Comparison of ENCODE assay signal across 1 cellular context in the genomic region with DNA sequence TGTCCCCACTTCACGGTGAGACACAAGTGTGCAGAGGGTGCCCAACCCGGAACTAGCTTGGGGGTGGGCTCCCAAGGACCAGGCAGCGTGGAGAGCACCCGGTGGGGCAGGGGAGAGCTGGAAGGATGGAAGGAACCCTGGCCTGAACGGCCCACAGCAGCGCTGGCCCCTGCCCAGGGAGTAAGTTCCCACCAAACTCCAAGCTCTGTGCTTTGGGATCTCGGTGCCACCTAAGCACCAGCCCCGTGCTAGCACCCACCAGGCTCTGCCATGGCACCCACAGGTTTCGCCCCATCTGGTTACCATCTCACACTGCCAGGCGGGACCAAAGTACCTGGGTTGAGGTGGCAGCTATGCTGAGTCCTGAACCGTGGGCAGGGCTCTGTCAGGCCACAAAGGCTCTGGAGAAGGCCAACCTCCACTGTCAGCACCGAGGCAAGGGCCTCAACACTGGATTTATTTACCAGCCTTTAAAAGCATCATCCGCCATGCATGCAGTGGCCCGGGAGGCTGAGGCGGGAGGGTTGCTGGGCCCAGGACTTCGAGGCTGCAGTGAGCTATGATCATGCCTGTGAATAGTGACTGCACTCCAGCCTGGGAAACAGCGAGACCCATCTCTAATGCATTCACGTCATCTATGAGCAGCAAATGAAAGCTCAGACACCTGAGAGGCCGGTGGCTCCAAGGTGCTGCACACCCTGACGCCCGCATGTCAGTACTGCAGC.
TF ChIP-seq lines count a peak whose summit lies in the region.

No MANE protein-coding gene starts in this region.

TF ChIP-seq in GM23338, 12 proteins besides CTCF, POLR2A, EP300 and RAD21 (continued from another document):
- TF ChIP-seq, protein P1, sequence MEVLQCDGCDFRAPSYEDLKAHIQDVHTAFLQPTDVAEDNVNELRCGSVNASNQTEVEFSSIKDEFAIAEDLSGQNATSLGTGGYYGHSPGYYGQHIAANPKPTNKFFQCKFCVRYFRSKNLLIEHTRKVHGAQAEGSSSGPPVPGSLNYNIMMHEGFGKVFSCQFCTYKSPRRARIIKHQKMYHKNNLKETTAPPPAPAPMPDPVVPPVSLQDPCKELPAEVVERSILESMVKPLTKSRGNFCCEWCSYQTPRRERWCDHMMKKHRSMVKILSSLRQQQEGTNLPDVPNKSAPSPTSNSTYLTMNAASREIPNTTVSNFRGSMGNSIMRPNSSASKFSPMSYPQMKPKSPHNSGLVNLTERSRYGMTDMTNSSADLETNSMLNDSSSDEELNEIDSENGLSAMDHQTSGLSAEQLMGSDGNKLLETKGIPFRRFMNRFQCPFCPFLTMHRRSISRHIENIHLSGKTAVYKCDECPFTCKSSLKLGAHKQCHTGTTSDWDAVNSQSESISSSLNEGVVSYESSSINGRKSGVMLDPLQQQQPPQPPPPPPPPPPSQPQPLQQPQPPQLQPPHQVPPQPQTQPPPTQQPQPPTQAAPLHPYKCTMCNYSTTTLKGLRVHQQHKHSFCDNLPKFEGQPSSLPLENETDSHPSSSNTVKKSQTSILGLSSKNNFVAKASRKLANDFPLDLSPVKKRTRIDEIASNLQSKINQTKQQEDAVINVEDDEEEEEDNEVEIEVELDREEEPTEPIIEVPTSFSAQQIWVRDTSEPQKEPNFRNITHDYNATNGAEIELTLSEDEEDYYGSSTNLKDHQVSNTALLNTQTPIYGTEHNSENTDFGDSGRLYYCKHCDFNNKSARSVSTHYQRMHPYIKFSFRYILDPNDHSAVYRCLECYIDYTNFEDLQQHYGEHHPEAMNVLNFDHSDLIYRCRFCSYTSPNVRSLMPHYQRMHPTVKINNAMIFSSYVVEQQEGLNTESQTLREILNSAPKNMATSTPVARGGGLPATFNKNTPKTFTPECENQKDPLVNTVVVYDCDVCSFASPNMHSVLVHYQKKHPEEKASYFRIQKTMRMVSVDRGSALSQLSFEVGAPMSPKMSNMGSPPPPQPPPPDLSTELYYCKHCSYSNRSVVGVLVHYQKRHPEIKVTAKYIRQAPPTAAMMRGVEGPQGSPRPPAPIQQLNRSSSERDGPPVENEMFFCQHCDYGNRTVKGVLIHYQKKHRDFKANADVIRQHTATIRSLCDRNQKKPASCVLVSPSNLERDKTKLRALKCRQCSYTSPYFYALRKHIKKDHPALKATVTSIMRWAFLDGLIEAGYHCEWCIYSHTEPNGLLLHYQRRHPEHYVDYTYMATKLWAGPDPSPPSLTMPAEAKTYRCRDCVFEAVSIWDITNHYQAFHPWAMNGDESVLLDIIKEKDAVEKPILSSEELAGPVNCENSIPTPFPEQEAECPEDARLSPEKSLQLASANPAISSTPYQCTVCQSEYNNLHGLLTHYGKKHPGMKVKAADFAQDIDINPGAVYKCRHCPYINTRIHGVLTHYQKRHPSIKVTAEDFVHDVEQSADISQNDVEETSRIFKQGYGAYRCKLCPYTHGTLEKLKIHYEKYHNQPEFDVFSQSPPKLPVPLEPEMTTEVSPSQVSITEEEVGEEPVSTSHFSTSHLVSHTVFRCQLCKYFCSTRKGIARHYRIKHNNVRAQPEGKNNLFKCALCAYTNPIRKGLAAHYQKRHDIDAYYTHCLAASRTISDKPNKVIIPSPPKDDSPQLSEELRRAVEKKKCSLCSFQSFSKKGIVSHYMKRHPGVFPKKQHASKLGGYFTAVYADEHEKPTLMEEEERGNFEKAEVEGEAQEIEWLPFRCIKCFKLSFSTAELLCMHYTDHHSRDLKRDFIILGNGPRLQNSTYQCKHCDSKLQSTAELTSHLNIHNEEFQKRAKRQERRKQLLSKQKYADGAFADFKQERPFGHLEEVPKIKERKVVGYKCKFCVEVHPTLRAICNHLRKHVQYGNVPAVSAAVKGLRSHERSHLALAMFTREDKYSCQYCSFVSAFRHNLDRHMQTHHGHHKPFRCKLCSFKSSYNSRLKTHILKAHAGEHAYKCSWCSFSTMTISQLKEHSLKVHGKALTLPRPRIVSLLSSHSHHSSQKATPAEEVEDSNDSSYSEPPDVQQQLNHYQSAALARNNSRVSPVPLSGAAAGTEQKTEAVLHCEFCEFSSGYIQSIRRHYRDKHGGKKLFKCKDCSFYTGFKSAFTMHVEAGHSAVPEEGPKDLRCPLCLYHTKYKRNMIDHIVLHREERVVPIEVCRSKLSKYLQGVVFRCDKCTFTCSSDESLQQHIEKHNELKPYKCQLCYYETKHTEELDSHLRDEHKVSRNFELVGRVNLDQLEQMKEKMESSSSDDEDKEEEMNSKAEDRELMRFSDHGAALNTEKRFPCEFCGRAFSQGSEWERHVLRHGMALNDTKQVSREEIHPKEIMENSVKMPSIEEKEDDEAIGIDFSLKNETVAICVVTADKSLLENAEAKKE (CRISPR knock-in tag; IDR thresholded peaks at IDR 0.05): no peak
- TF ChIP-seq CREB1 (CRISPR knock-in tag; IDR thresholded peaks at IDR 0.05; ENCODE audit: low read depth) (no peak), EZH2 (IDR thresholded peaks at IDR 0.05; ENCODE audit: low read depth, unreplicated experiment) (no peak), STAT1 (IDR thresholded peaks at IDR 0.05; ENCODE audit: unreplicated experiment) (no peak)
- TF ChIP-seq, protein P2, sequence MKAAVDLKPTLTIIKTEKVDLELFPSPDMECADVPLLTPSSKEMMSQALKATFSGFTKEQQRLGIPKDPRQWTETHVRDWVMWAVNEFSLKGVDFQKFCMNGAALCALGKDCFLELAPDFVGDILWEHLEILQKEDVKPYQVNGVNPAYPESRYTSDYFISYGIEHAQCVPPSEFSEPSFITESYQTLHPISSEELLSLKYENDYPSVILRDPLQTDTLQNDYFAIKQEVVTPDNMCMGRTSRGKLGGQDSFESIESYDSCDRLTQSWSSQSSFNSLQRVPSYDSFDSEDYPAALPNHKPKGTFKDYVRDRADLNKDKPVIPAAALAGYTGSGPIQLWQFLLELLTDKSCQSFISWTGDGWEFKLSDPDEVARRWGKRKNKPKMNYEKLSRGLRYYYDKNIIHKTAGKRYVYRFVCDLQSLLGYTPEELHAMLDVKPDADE (IDR thresholded peaks at IDR 0.05): no peak
